In genomic region chr5:172534229-172535169, GRCh38 we compare ENCODE assay signal across 12 cellular contexts.
DNase-seq lines count a peak whose midpoint lies in the region; ATAC-seq and TF ChIP-seq lines count a peak whose summit lies in the region.
"Had no signal": no experiment of that assay in that cellular context is flagged by ENCODE, and none has a peak within 500 bp of the region (broad histone marks: within the 10 kb centered on the region; RNA-seq: fewer than 3 reads in every experiment).

No MANE protein-coding gene starts in this region.

- peak overlapping the region; percentile 60 for H3K4me3 Mint-ChIP-seq in MCF 10A (ENCODE audit: unreplicated experiment)
- H3K4me3 Mint-ChIP-seq in natural killer cell treated with Interleukin-12 subunit alpha and Interleukin-12 subunit beta and Interleukin-15 and Interleukin-18, amount 100 ng/mL, for 72 hours: no peak overlapping the region
- H3K4me3 Mint-ChIP-seq: activated naive CD8-positive, alpha-beta T cell treated with anti-CD3 and anti-CD28 coated beads, Interleukin-2, amount 10 ng/mL, durations not matched to agents 7 days and 5 days had no signal

- no peaks in the 10 kb centered on the region for H3K9me3 Mint-ChIP-seq in MCF 10A (ENCODE audit: unreplicated experiment)
- no peaks in the 10 kb centered on the region for H3K9me3 Mint-ChIP-seq in natural killer cell treated with Interleukin-12 subunit alpha and Interleukin-12 subunit beta and Interleukin-15 and Interleukin-18, amount 100 ng/mL, for 72 hours
- H3K9me3 Mint-ChIP-seq: activated naive CD8-positive, alpha-beta T cell treated with anti-CD3 and anti-CD28 coated beads, Interleukin-2, amount 10 ng/mL, durations not matched to agents 7 days and 5 days had no signal

- H3K4me1 Mint-ChIP-seq in MCF 10A (ENCODE audit: insufficient read depth, unreplicated experiment): peaks cover 27% of the 10 kb centered on the region
- peaks cover 0 to 4% of the 10 kb centered on the region in 2 donors for H3K4me1 Mint-ChIP-seq in natural killer cell treated with Interleukin-12 subunit alpha and Interleukin-12 subunit beta and Interleukin-15 and Interleukin-18, amount 100 ng/mL, for 72 hours (ENCODE audit: low read depth in 2 of 2)
- H3K4me1 Mint-ChIP-seq: activated naive CD8-positive, alpha-beta T cell treated with anti-CD3 and anti-CD28 coated beads, Interleukin-2, amount 10 ng/mL, durations not matched to agents 7 days and 5 days had no signal

- peak; percentile 25 to 38 for ATAC-seq in natural killer cell treated with Interleukin-12 subunit alpha and Interleukin-12 subunit beta and Interleukin-15 and Interleukin-18, amount 100 ng/mL, for 72 hours
- ATAC-seq in HG03159 (IDR thresholded peaks at IDR 0.05; ENCODE audit: unreplicated experiment): no peak
- no peak for ATAC-seq in HG03565 (IDR thresholded peaks at IDR 0.05; ENCODE audit: unreplicated experiment)

- DNase-seq in MCF 10A (ENCODE audit: unreplicated experiment) (peak; percentile 88), breast epithelium (ENCODE audit: low spot score in 2 of 2) (no peak), fibroblast of mammary gland (ENCODE audit: low read depth) (peak; percentile 14), hepatic stellate cell (ENCODE audit: low spot score) (no peak), substantia nigra (lab: John Stamatoyannopoulos, UW) (no peak)
- DNase-seq in natural killer cell treated with Interleukin-12 subunit alpha and Interleukin-12 subunit beta and Interleukin-15 and Interleukin-18, amount 100 ng/mL, for 72 hours (ENCODE audit: low spot score): no peak
- DNase-seq: activated naive CD8-positive, alpha-beta T cell treated with anti-CD3 and anti-CD28 coated beads, Interleukin-2, amount 10 ng/mL, durations not matched to agents 7 days and 5 days; effector memory CD4-positive, alpha-beta T cell; HCEC 1CT; NCI-H526 treated with DMSO at 0.1 percent for 48 hours had no signal

- CTCF ChIA-PET in MCF 10A (lab: Yijun Ruan, JAX): interaction anchor here (0.5 to 3.7 kb wide), 8 partner anchors 29 to 163 kb away, joined by 3 to 16 read pairs (median 4); no protein-coding TSS in a partner anchor

- no peaks in the 10 kb centered on the region for H3K27me3 ChIP-seq in breast epithelium

- TF ChIP-seq POLR2A in breast epithelium (IDR thresholded peaks at IDR 0.05): no peak

- H3K27me3 Mint-ChIP-seq in MCF 10A (ENCODE audit: insufficient read depth, unreplicated experiment): no peaks in the 10 kb centered on the region
- H3K27me3 Mint-ChIP-seq in natural killer cell treated with Interleukin-12 subunit alpha and Interleukin-12 subunit beta and Interleukin-15 and Interleukin-18, amount 100 ng/mL, for 72 hours: peaks cover 2 to 7% of the 10 kb centered on the region in 2 donors

- peaks cover 0 to 6% of the 10 kb centered on the region in 2 donors for H3K4me1 ChIP-seq in breast epithelium

- H3K27ac Mint-ChIP-seq in MCF 10A (ENCODE audit: low read depth, unreplicated experiment): peak overlapping the region; percentile 93
- H3K27ac Mint-ChIP-seq in natural killer cell treated with Interleukin-12 subunit alpha and Interleukin-12 subunit beta and Interleukin-15 and Interleukin-18, amount 100 ng/mL, for 72 hours: no peak overlapping the region
- H3K27ac Mint-ChIP-seq: activated naive CD8-positive, alpha-beta T cell treated with anti-CD3 and anti-CD28 coated beads, Interleukin-2, amount 10 ng/mL, durations not matched to agents 7 days and 5 days had no signal

- no TSS peak for BruUV-seq in MCF 10A (replicated peaks; lab: Mats Ljungman, UMichigan)

- H3K9me3 ChIP-seq in breast epithelium: no peaks in the 10 kb centered on the region

- TF ChIP-seq CTCF in MCF 10A (IDR thresholded peaks at IDR 0.05; ENCODE audit: unreplicated experiment): no peak
- TF ChIP-seq CTCF in breast epithelium (IDR thresholded peaks at IDR 0.05): no peak
- TF ChIP-seq CTCF in fibroblast of mammary gland (conservative IDR thresholded peaks at IDR 0.05; ENCODE audit: control insufficient read depth, insufficient read depth, low read depth, low read length): no peak

- H3K36me3 Mint-ChIP-seq in MCF 10A (ENCODE audit: insufficient read depth, unreplicated experiment): no peaks in the 10 kb centered on the region
- H3K36me3 Mint-ChIP-seq in natural killer cell treated with Interleukin-12 subunit alpha and Interleukin-12 subunit beta and Interleukin-15 and Interleukin-18, amount 100 ng/mL, for 72 hours: no peaks in the 10 kb centered on the region
- H3K36me3 Mint-ChIP-seq: activated naive CD8-positive, alpha-beta T cell treated with anti-CD3 and anti-CD28 coated beads, Interleukin-2, amount 10 ng/mL, durations not matched to agents 7 days and 5 days had no signal

- intact Hi-C loops in MCF 10A (cut with micrococcal nuclease) (no loop called here), breast epithelium (cut with DNase I; ENCODE audit: low total_unique reads) (no loop called here)

- H3K36me3 ChIP-seq in breast epithelium: no peaks in the 10 kb centered on the region

- POLR2A ChIA-PET in MCF 10A (lab: Yijun Ruan, JAX): interaction anchor here (0.5 to 5.6 kb wide), 20 partner anchors 10 to 527 kb away, joined by 3 to 76 read pairs (median 4); no protein-coding TSS in a partner anchor

- H3K4me3 ChIP-seq in breast epithelium (no peak overlapping the region), fibroblast of mammary gland (ENCODE audit: control insufficient read depth, low read depth, low read length) (no peak overlapping the region)

- H3K27ac ChIP-seq in breast epithelium (peak overlapping the region in 1 of 2 donors; percentile 32), substantia nigra (ENCODE audit: low read depth, low read length, poor library complexity, severe bottlenecking) (no peak overlapping the region)

Comparison
In these comparisons a context has a peak if more than half of its experiments do, and no peak if none do; other contexts are left out.
1. DNase-seq: peak in MCF 10A (single experiment) and fibroblast of mammary gland (single experiment); none in breast epithelium (0 of 2), natural killer cell treated with Interleukin-12 subunit alpha and Interleukin-12 subunit beta and Interleukin-15 and Interleukin-18, amount 100 ng/mL, for 72 hours (single experiment), hepatic stellate cell (single experiment) and substantia nigra (0 of 49).
2. ATAC-seq: peak in natural killer cell treated with Interleukin-12 subunit alpha and Interleukin-12 subunit beta and Interleukin-15 and Interleukin-18, amount 100 ng/mL, for 72 hours (2 of 2); none in HG03159 (single experiment) and HG03565 (single experiment).